ENCODE assay signal across 1 cellular context in the genomic region with DNA sequence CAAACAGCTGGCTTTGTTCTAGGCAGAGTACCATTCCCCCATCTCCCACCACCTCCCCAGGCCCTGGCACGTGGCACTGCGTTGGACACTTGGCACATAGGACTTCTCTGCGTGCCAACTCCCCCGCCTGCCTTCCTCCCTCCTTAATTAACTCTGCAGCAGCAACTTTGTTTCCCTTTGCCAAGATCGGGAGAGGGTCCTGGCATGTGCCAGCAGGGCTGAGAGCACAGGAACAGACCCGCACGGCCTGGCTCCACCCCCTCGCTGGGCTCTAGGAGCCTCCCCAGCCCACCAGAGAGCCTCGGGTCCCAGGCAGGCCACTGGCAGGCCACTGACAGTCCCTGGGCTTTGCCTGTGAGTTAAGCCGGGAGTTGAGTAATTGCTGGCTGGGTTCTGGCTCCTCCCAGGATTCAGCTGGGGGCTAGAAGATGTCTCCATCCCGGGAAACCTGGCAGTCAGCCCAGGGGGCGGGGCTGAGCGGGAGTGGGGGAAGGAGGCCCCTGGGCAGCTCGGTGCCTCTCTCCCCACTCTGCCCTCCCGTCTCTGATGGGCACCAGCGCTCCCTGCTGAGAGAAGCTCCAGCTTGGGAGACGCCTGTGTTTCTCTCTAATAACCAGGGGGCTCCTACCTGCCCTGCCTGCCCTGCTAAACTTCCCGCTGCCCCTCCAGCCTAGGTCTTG.
TF ChIP-seq lines count a peak whose summit lies in the region.

No MANE protein-coding gene starts in this region.

TF ChIP-seq in GM23338, 12 proteins besides CTCF, POLR2A, EP300 and RAD21 (continued from another document):
- TF ChIP-seq, protein P1, sequence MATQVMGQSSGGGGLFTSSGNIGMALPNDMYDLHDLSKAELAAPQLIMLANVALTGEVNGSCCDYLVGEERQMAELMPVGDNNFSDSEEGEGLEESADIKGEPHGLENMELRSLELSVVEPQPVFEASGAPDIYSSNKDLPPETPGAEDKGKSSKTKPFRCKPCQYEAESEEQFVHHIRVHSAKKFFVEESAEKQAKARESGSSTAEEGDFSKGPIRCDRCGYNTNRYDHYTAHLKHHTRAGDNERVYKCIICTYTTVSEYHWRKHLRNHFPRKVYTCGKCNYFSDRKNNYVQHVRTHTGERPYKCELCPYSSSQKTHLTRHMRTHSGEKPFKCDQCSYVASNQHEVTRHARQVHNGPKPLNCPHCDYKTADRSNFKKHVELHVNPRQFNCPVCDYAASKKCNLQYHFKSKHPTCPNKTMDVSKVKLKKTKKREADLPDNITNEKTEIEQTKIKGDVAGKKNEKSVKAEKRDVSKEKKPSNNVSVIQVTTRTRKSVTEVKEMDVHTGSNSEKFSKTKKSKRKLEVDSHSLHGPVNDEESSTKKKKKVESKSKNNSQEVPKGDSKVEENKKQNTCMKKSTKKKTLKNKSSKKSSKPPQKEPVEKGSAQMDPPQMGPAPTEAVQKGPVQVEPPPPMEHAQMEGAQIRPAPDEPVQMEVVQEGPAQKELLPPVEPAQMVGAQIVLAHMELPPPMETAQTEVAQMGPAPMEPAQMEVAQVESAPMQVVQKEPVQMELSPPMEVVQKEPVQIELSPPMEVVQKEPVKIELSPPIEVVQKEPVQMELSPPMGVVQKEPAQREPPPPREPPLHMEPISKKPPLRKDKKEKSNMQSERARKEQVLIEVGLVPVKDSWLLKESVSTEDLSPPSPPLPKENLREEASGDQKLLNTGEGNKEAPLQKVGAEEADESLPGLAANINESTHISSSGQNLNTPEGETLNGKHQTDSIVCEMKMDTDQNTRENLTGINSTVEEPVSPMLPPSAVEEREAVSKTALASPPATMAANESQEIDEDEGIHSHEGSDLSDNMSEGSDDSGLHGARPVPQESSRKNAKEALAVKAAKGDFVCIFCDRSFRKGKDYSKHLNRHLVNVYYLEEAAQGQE (IDR thresholded peaks at IDR 0.05; ENCODE audit: unreplicated experiment) = no peak
- TF ChIP-seq EZH2phosphoT487 (IDR thresholded peaks at IDR 0.05; ENCODE audit: unreplicated experiment) (no peak), JUNB (IDR thresholded peaks at IDR 0.05; ENCODE audit: unreplicated experiment) (no peak), ZNF331 (CRISPR knock-in tag; IDR thresholded peaks at IDR 0.05; ENCODE audit: low read depth) (no peak), CREB1 (CRISPR knock-in tag; IDR thresholded peaks at IDR 0.05; ENCODE audit: low read depth) (no peak), NANOG (IDR thresholded peaks at IDR 0.05; ENCODE audit: borderline replicate concordance) (no peak)
- TF ChIP-seq, protein P2, sequence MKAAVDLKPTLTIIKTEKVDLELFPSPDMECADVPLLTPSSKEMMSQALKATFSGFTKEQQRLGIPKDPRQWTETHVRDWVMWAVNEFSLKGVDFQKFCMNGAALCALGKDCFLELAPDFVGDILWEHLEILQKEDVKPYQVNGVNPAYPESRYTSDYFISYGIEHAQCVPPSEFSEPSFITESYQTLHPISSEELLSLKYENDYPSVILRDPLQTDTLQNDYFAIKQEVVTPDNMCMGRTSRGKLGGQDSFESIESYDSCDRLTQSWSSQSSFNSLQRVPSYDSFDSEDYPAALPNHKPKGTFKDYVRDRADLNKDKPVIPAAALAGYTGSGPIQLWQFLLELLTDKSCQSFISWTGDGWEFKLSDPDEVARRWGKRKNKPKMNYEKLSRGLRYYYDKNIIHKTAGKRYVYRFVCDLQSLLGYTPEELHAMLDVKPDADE (IDR thresholded peaks at IDR 0.05) = no peak
TF ChIP-seq in GM23338: peak in this region for 0.
